In the genomic region with DNA sequence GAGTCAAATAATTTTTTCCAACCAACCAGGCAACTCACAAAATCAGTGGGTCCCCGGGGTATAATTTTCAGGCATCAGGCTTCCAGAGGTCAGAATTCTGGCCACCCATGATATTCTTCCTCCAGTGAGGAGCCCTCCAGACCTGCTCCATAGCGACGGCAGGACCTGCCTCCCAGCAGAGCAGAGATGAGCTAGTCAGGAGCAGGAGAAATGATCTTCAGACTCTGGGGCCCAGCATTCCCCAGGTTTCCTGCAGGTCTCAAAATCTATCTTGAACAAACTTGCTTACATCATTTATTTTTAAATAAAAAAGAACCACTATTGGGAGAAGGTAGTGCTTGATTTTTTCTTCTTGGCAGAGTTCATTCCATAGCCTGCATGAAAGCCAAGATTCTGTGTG, we compare ENCODE assay signal across 29 cellular contexts.
"Had no signal": no experiment of that assay in that cellular context is flagged by ENCODE, and none has a peak within 500 bp of the region (broad histone marks: within the 10 kb centered on the region; RNA-seq: fewer than 3 reads in every experiment).

No MANE protein-coding gene starts in this region.

- H3K4me3 ChIP-seq: colonic mucosa, esophagus squamous epithelium, gastrocnemius medialis, heart right ventricle, left lung, lower lobe of right lung had no signal

- H3K4me1 ChIP-seq: colonic mucosa, esophagus squamous epithelium, left lung, lower lobe of right lung had no signal

- H3K36me3 ChIP-seq: colonic mucosa, esophagus squamous epithelium, gastrocnemius medialis, heart right ventricle, left lung, lower lobe of right lung had no signal

- H3K36me3 Mint-ChIP-seq: immature natural killer cell; naive thymus-derived CD4-positive, alpha-beta T cell had no signal

- H3K4me3 Mint-ChIP-seq: dendritic cell treated with granulocyte-macrophage colony-stimulating factor and Interleukin-4, amounts not matched to agents 40 ng/mL and 50 ng/mL, for 4 days; effector memory CD8-positive, alpha-beta T cell; endodermal cell; immature natural killer cell; naive thymus-derived CD4-positive, alpha-beta T cell had no signal

- H3K9me3 ChIP-seq: colonic mucosa, esophagus squamous epithelium, gastrocnemius medialis, heart right ventricle, left lung, lower lobe of right lung had no signal

- H3K4me1 Mint-ChIP-seq: immature natural killer cell had no signal

- FAIRE-seq: endometrium, kidney had no signal

- H3K27ac Mint-ChIP-seq: dendritic cell treated with granulocyte-macrophage colony-stimulating factor and Interleukin-4, amounts not matched to agents 40 ng/mL and 50 ng/mL, for 4 days; effector memory CD8-positive, alpha-beta T cell; endodermal cell; immature natural killer cell; naive thymus-derived CD4-positive, alpha-beta T cell had no signal

- DNase-seq: colonic mucosa; cortex of kidney; effector CD8-positive, alpha-beta T cell; effector memory CD8-positive, alpha-beta T cell; endodermal cell; erythroblast; esophagus squamous epithelium; foreskin fibroblast; foreskin melanocyte; gastrocnemius medialis; glutamatergic neuron; head of caudate nucleus; heart right ventricle; hypothalamus; immature natural killer cell; islet precursor cell; kidney; kidney glomerular epithelial cell; left colon; left lung; left ventricle myocardium superior; lower lobe of right lung; mesenchymal stem cell; midbrain; naive thymus-derived CD4-positive, alpha-beta T cell had no signal

- H3K27ac ChIP-seq: colonic mucosa, epithelial cell of prostate, esophagus squamous epithelium, heart right ventricle, left lung, lower lobe of right lung had no signal

- H3K9me3 Mint-ChIP-seq: dendritic cell treated with granulocyte-macrophage colony-stimulating factor and Interleukin-4, amounts not matched to agents 40 ng/mL and 50 ng/mL, for 4 days; effector memory CD8-positive, alpha-beta T cell; immature natural killer cell had no signal

- ATAC-seq: effector memory CD8-positive, alpha-beta T cell; esophagus mucosa; gastrocnemius medialis; heart right ventricle; left colon; left lung; left ventricle myocardium superior; lower lobe of right lung; naive thymus-derived CD4-positive, alpha-beta T cell had no signal

- H3K27me3 ChIP-seq: colonic mucosa, gastrocnemius medialis, heart right ventricle, left lung had no signal
